8 cellular contexts compared by ENCODE assay signal in the genomic region with DNA sequence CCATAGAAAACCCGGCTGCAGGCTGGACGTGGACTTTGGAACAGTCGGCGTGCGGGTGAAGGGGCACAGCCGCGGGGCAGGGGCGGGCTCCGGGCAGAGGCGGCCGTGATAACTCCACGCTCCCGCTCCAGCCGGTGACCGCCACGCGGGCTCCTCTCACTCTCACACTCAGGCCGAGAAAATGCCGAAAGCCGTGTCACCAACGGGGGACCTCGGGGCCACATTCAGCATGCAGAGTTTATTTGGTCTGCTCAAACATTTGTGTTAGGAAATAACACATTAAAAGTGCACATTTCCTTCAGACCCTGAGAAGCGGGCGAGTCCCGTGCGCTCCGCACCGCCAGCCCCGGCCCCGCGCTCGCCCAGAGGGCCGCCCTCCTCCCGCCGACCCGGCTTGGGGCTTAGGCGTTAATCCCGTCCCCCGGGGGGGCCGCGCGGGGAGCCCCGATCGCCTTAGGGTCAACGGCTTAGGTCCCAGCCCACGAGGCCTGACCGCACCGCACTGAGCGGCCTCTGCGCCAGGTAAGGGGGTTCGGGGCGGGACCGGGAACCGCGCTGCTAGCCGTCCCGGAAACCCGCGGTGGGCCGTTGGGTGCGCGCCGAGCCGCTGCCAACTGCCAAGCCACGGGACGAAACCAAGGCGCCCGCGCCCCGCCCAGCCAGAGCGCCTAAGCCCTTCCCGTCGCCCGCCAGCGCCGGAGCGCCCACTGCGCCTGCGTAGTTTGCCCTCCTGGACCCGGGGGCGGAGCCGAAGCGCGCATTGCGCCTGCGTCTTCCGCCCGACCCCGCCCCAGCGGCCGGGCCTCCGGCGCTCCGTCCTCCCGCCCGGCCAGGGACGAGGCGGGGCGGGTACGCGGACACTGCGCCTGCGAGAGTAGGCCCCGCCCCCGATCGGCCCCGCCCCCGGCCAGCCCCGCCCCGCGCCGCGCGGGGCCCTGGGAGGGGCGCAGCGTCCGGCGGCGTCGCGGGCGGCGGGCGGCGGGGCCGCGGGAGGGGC.
A peak's percentile ranks its signal among the peaks of the same experiment; 100 is the strongest.
DNase-seq lines count a peak whose midpoint lies in the region; ATAC-seq lines count a peak whose summit lies in the region.

Gene ZBED4 (plus strand): TSS at position 947 of the 997 bp plus-strand sequence. CDS start 29,819 bp downstream, outside the sequence.

- DNase-seq in DMS 273 treated with DMSO at 0.1 percent for 48 hours (lab: John Stamatoyannopoulos, UW) (peak; percentile 63), HuH-7.5 (ENCODE audit: low spot score) (peak; percentile 99), OCI-M1 (lab: John Stamatoyannopoulos, UW) (peak; percentile 98), activated T-cell treated with anti-CD3 and anti-CD28 coated beads for 24 hours (ENCODE audit: low read depth) (peak; percentile 99), epidermal melanocyte (ENCODE audit: insufficient read length, low spot score) (peak; percentile 98), midbrain (lab: John Stamatoyannopoulos, UW) (peak; percentile 98)
- peak; percentile 98 to 99 for DNase-seq in stimulated activated CD8-positive, alpha-beta memory T cell treated with anti-CD3 and anti-CD28 coated beads, Interleukin-15, amount 100 ng/mL, for 48 hours (ENCODE audit: low read depth in 2 of 2)

- ATAC-seq in GM21528 (IDR thresholded peaks at IDR 0.05; ENCODE audit: low FRiP score, unreplicated experiment): peak; percentile 62

Comparison
In these comparisons a context has a peak if more than half of its experiments do, and no peak if none do; other contexts are left out.
1. Peak in every context shown above with its lines: DNase-seq and ATAC-seq.